In genomic region chr2:222523783-222524544, GRCh38 we compare ENCODE assay signal across 17 cellular contexts.
DNase-seq lines count a peak whose midpoint lies in the region; ATAC-seq and TF ChIP-seq lines count a peak whose summit lies in the region.
"Had no signal": no experiment of that assay in that cellular context is flagged by ENCODE, and none has a peak within 500 bp of the region (broad histone marks: within the 10 kb centered on the region; RNA-seq: fewer than 3 reads in every experiment).

No MANE protein-coding gene starts in this region.

- CTCF ChIA-PET in mammary epithelial cell (lab: Charles Lee; ENCODE audit: low non-redundant PET), result no interaction called here

- H3K27me3 ChIP-seq in mammary epithelial cell (ENCODE audit: insufficient read depth, low read length), result no peaks in the 10 kb centered on the region
- H3K27me3 ChIP-seq in breast epithelium, result no peaks in the 10 kb centered on the region
- no peaks in the 10 kb centered on the region for H3K27me3 ChIP-seq in esophagus squamous epithelium
- H3K27me3 ChIP-seq in neural progenitor cell, result no peaks in the 10 kb centered on the region

- H3K4me2 ChIP-seq in mammary epithelial cell (ENCODE audit: insufficient read depth, low read depth, low read length) (no peak overlapping the region), neural progenitor cell (no peak overlapping the region)

- no peaks in the 10 kb centered on the region for H3K36me3 ChIP-seq in mammary epithelial cell (ENCODE audit: insufficient read depth, low read length)
- no peaks in the 10 kb centered on the region for H3K36me3 ChIP-seq in breast epithelium
- H3K36me3 ChIP-seq in esophagus squamous epithelium, result peaks cover 0 to 26% (median 0%) of the 10 kb centered on the region in 3 donors
- no peaks in the 10 kb centered on the region for H3K36me3 ChIP-seq in neural progenitor cell

- no peaks in the 10 kb centered on the region for H3K27me3 Mint-ChIP-seq in neural progenitor cell (ENCODE audit: insufficient read depth, low read depth)

- no peak overlapping the region for H3K4me3 ChIP-seq in mammary epithelial cell (replicated peaks in 1 of 3; ENCODE audit: insufficient read depth in 1 of 3, low read depth in 2 of 3, low read length in 3 of 3)
- no peak overlapping the region for H3K4me3 ChIP-seq in breast epithelium
- H3K4me3 ChIP-seq in esophagus squamous epithelium, result no peak overlapping the region
- H3K4me3 ChIP-seq in neural progenitor cell, result no peak overlapping the region

- no TSS peak for BruUV-seq in mammary epithelial cell (replicated peaks; lab: Mats Ljungman, UMichigan)

- peaks cover 3% of the 10 kb centered on the region for H3F3A ChIP-seq in neural progenitor cell (ENCODE audit: low read depth)

- H3K27ac ChIP-seq in mammary epithelial cell (ENCODE audit: insufficient read depth, low read depth, low read length) (no peak overlapping the region), breast epithelium (no peak overlapping the region), esophagus squamous epithelium (no peak overlapping the region), neural progenitor cell (no peak overlapping the region)
- H3K27ac ChIP-seq: 22Rv1 had no signal

- TF ChIP-seq POLR2A in breast epithelium (IDR thresholded peaks at IDR 0.05) (no peak), esophagus squamous epithelium (IDR thresholded peaks at IDR 0.05) (no peak)

- TF ChIP-seq CTCF in mammary epithelial cell (conservative IDR thresholded peaks at IDR 0.05 in 1 of 2, IDR thresholded peaks at IDR 0.05 in 1 of 2; ENCODE audit: extremely low read depth in 1 of 2, insufficient read depth in 1 of 2, low read depth in 1 of 2, low read length in 2 of 2) (no peak), breast epithelium (IDR thresholded peaks at IDR 0.05) (no peak), esophagus squamous epithelium (IDR thresholded peaks at IDR 0.05) (no peak), neural progenitor cell (IDR thresholded peaks at IDR 0.05) (no peak)

- H2AFZ ChIP-seq in mammary epithelial cell (ENCODE audit: low read depth, low read length) (no peak overlapping the region), neural progenitor cell (replicated peaks) (no peak overlapping the region)

- dilution Hi-C loops in mammary epithelial cell (cut with HindIII; ENCODE audit: low sequenced_read_pairs), result no loop called here

- H3K9me3 ChIP-seq in mammary epithelial cell (replicated peaks; ENCODE audit: insufficient read depth, low read length) (no peaks in the 10 kb centered on the region), breast epithelium (no peaks in the 10 kb centered on the region), esophagus squamous epithelium (no peaks in the 10 kb centered on the region), neural progenitor cell (ENCODE audit: low read depth) (no peaks in the 10 kb centered on the region)

- ATAC-seq in HG02852 (IDR thresholded peaks at IDR 0.05; ENCODE audit: unreplicated experiment), result peak; percentile 45
- peak; percentile 55 for ATAC-seq in HG03457 (IDR thresholded peaks at IDR 0.05; ENCODE audit: unreplicated experiment)
- ATAC-seq: Right ventricle myocardium inferior, sciatic nerve had no signal

- no peaks in the 10 kb centered on the region for H4K20me1 ChIP-seq in mammary epithelial cell (ENCODE audit: insufficient read depth, low read length)
- H4K20me1 ChIP-seq in neural progenitor cell (ENCODE audit: low read depth), result no peaks in the 10 kb centered on the region

- peaks cover 7% of the 10 kb centered on the region for H3K9me3 Mint-ChIP-seq in neural progenitor cell

- H3K4me1 ChIP-seq in mammary epithelial cell (ENCODE audit: insufficient read depth, low read length), result peaks cover 7% of the 10 kb centered on the region
- H3K4me1 ChIP-seq in breast epithelium, result peaks cover 0 to under 1% of the 10 kb centered on the region in 2 donors
- peaks cover 0 to 20% (median 6%) of the 10 kb centered on the region in 3 donors for H3K4me1 ChIP-seq in esophagus squamous epithelium
- peaks cover 4% of the 10 kb centered on the region for H3K4me1 ChIP-seq in neural progenitor cell

- intact Hi-C loops in mammary epithelial cell (cut with micrococcal nuclease), result no loop called here
- intact Hi-C loops in breast epithelium (cut with DNase I; ENCODE audit: low total_unique reads), result no loop called here
- intact Hi-C loops in esophagus squamous epithelium (cut with DNase I), result no loop called here

- H3K79me2 ChIP-seq in mammary epithelial cell (ENCODE audit: insufficient read depth, low read length) (no peaks in the 10 kb centered on the region), neural progenitor cell (ENCODE audit: low read depth) (no peaks in the 10 kb centered on the region)

- WGBS in mammary epithelial cell (ENCODE audit: low coverage, missing lambda C conversion rate), result 92% methylated on average over 4 of the region's 4 CpGs
- 73 to 91% methylated on average over 4 of the region's 4 CpGs for WGBS in esophagus squamous epithelium, 2 donors

- peaks cover 10% of the 10 kb centered on the region for H3K36me3 Mint-ChIP-seq in neural progenitor cell

- DNase-seq in mammary epithelial cell (peak; percentile 10), breast epithelium (ENCODE audit: low spot score in 2 of 2) (no peak), glomerular visceral epithelial cell (ENCODE audit: extremely low spot score) (no peak), esophagus squamous epithelium (lab: John Stamatoyannopoulos, UW) (no peak), neural progenitor cell (ENCODE audit: low spot score) (no peak)
- no peak for DNase-seq in activated T-cell treated with anti-CD3 and anti-CD28 coated beads, Interleukin-2, amount 50 U/mL, for 1 hour
- DNase-seq: COR-L47, dermis blood vessel endothelial cell, H9, IMR-90, NCI-H1417, NCI-H524 had no signal

- peaks cover 18% of the 10 kb centered on the region for H3K4me1 Mint-ChIP-seq in neural progenitor cell

- in situ Hi-C loops in mammary epithelial cell (cut with MboI; ENCODE audit: low sequenced_read_pairs in 2 of 2), result no loop called here

- H3K27ac Mint-ChIP-seq in neural progenitor cell, result no peak overlapping the region
- H3K27ac Mint-ChIP-seq: H9 had no signal

- H3K9ac ChIP-seq in mammary epithelial cell (ENCODE audit: insufficient read depth, low read length) (no peak overlapping the region), neural progenitor cell (no peak overlapping the region)

- H3K4me3 Mint-ChIP-seq in neural progenitor cell, result no peak overlapping the region
- H3K4me3 Mint-ChIP-seq: H9 had no signal
